Comparison of ENCODE assay signal across 8 cellular contexts in genomic region chr2:74439373-74440004, GRCh38. TPM values are rescaled to one million over a fixed set of nuclear protein-coding genes. Genes with fewer than 3 reads are reported as not detected.
DNase-seq lines count a peak whose midpoint lies in the region; ATAC-seq, FAIRE-seq and TF ChIP-seq lines count a peak whose summit lies in the region.

No MANE protein-coding gene starts in this region.

- H3K9me3 ChIP-seq in skeletal muscle satellite cell (replicated peaks; ENCODE audit: low read length): no peaks in the 10 kb centered on the region

- ATAC-seq in HG02938 (IDR thresholded peaks at IDR 0.05; ENCODE audit: unreplicated experiment) (no peak), HG02678 (IDR thresholded peaks at IDR 0.05; ENCODE audit: unreplicated experiment) (no peak)

- H3K27me3 ChIP-seq in skeletal muscle satellite cell (ENCODE audit: control insufficient read depth, insufficient read depth, low read length): peaks cover 11% of the 10 kb centered on the region

- H3K4me3 ChIP-seq in iPS-11a (ENCODE audit: low read depth, low read length): peak overlapping the region; percentile 78
- H3K4me3 ChIP-seq in skeletal muscle satellite cell (ENCODE audit: low read length): peak overlapping the region; percentile 74

- peak overlapping the region; percentile 84 for H3K9ac ChIP-seq in skeletal muscle satellite cell (ENCODE audit: low read depth, low read length)

- no peaks in the 10 kb centered on the region for H3K9me3 Mint-ChIP-seq in activated T-helper 1 cell treated with anti-CD3 and anti-CD28 coated beads, Interleukin-12 subunit alpha, Interleukin-12 subunit beta, Interleukin-2, Interleukin-4 antibody, amounts not matched to agents 30 ng/mL and 10 ng/mL and 1 ng/mL, durations not matched to agents 14 hours and 24 hours and 36 hours

- DNase-seq in GM12891 (ENCODE audit: insufficient read length, low spot score) (no peak), AG08396 (ENCODE audit: low spot score) (no peak), NCI-H2081 (lab: John Stamatoyannopoulos, UW) (no peak)
- DNase-seq in activated T-helper 1 cell treated with anti-CD3 and anti-CD28 coated beads, Interleukin-12 subunit alpha, Interleukin-12 subunit beta, Interleukin-2, Interleukin-4 antibody, amounts not matched to agents 30 ng/mL and 10 ng/mL and 1 ng/mL, durations not matched to agents 14 hours and 24 hours and 36 hours (ENCODE audit: low spot score): no peak

- H3K4me1 Mint-ChIP-seq in activated T-helper 1 cell treated with anti-CD3 and anti-CD28 coated beads, Interleukin-12 subunit alpha, Interleukin-12 subunit beta, Interleukin-2, Interleukin-4 antibody, amounts not matched to agents 30 ng/mL and 10 ng/mL and 1 ng/mL, durations not matched to agents 14 hours and 24 hours and 36 hours (ENCODE audit: low read depth): peaks cover 18% of the 10 kb centered on the region

- H3K27ac Mint-ChIP-seq in activated T-helper 1 cell treated with anti-CD3 and anti-CD28 coated beads, Interleukin-12 subunit alpha, Interleukin-12 subunit beta, Interleukin-2, Interleukin-4 antibody, amounts not matched to agents 30 ng/mL and 10 ng/mL and 1 ng/mL, durations not matched to agents 14 hours and 24 hours and 36 hours: no peak overlapping the region

- peak overlapping the region; percentile 27 for H3K4me3 Mint-ChIP-seq in activated T-helper 1 cell treated with anti-CD3 and anti-CD28 coated beads, Interleukin-12 subunit alpha, Interleukin-12 subunit beta, Interleukin-2, Interleukin-4 antibody, amounts not matched to agents 30 ng/mL and 10 ng/mL and 1 ng/mL, durations not matched to agents 14 hours and 24 hours and 36 hours

- peaks cover 60% of the 10 kb centered on the region for H3K4me1 ChIP-seq in skeletal muscle satellite cell (ENCODE audit: control insufficient read depth, insufficient read depth, low read length)

- intact Hi-C loops in activated T-helper 1 cell treated with anti-CD3 and anti-CD28 coated beads, Interleukin-12 subunit alpha, Interleukin-12 subunit beta, Interleukin-2, Interleukin-4 antibody, amounts not matched to agents 30 ng/mL and 10 ng/mL and 1 ng/mL, durations not matched to agents 14 hours and 24 hours and 36 hours (cut with micrococcal nuclease): loop anchor here (1.0 to 2.0 kb wide), 2 partner anchors 15 to 18 kb away; partner anchors contain the start of genes C2orf81, INO80B and WDR54

- H3K36me3 Mint-ChIP-seq in activated T-helper 1 cell treated with anti-CD3 and anti-CD28 coated beads, Interleukin-12 subunit alpha, Interleukin-12 subunit beta, Interleukin-2, Interleukin-4 antibody, amounts not matched to agents 30 ng/mL and 10 ng/mL and 1 ng/mL, durations not matched to agents 14 hours and 24 hours and 36 hours (ENCODE audit: low read depth): no peaks in the 10 kb centered on the region

- no peak for TF ChIP-seq POLR2A in GM12891 (IDR thresholded peaks at IDR 0.05; ENCODE audit: low read depth, low read length)

- peak overlapping the region; percentile 97 for H3K4me2 ChIP-seq in skeletal muscle satellite cell (ENCODE audit: low read length)

- H3K36me3 ChIP-seq in skeletal muscle satellite cell (ENCODE audit: insufficient read depth, low read length): no peaks in the 10 kb centered on the region

- peak; percentile 66 for FAIRE-seq in GM12891 (lab: Jason Lieb, UNC)

- peaks cover 29% of the 10 kb centered on the region for H3K27me3 Mint-ChIP-seq in activated T-helper 1 cell treated with anti-CD3 and anti-CD28 coated beads, Interleukin-12 subunit alpha, Interleukin-12 subunit beta, Interleukin-2, Interleukin-4 antibody, amounts not matched to agents 30 ng/mL and 10 ng/mL and 1 ng/mL, durations not matched to agents 14 hours and 24 hours and 36 hours (ENCODE audit: insufficient read depth)

TF ChIP-seq in GM12891, 5 proteins besides CTCF, POLR2A, EP300 and RAD21:
- no peak for TF ChIP-seq SPI1 (IDR thresholded peaks at IDR 0.05; ENCODE audit: low read depth, low read length)

RNA-seq across cellular contexts. Expression of gene RTKN, which starts 2.2 kb away (rescaled TPM):
- polyA plus RNA-seq in GM12891 (2012; ENCODE audit: low read depth, missing spikeins): 7.9 TPM
- 4.0 and 4.2 TPM in 2 replicates for total RNA-seq in activated T-helper 1 cell treated with anti-CD3 and anti-CD28 coated beads, Interleukin-12 subunit alpha, Interleukin-12 subunit beta, Interleukin-2, Interleukin-4 antibody, amounts not matched to agents 30 ng/mL and 10 ng/mL and 1 ng/mL, durations not matched to agents 14 hours and 24 hours and 36 hours
- total RNA-seq in skeletal muscle satellite cell (2012; rRNA removed): 6.8 and 7.6 TPM in 2 replicates

RNA-seq across cellular contexts. Expression of gene INO80B, which starts 15.4 kb away (rescaled TPM):
- polyA plus RNA-seq in GM12891 (2012; ENCODE audit: low read depth, missing spikeins): 23.3 TPM
- 67.8 and 70.0 TPM in 2 replicates for total RNA-seq in activated T-helper 1 cell treated with anti-CD3 and anti-CD28 coated beads, Interleukin-12 subunit alpha, Interleukin-12 subunit beta, Interleukin-2, Interleukin-4 antibody, amounts not matched to agents 30 ng/mL and 10 ng/mL and 1 ng/mL, durations not matched to agents 14 hours and 24 hours and 36 hours
- 8.1 and 13.8 TPM in 2 replicates for total RNA-seq in skeletal muscle satellite cell (2012; rRNA removed)

RNA-seq across cellular contexts. Expression of gene WDR54, which starts 18.0 kb away (rescaled TPM):
- 85.4 TPM for polyA plus RNA-seq in GM12891 (2012; ENCODE audit: low read depth, missing spikeins)
- total RNA-seq in activated T-helper 1 cell treated with anti-CD3 and anti-CD28 coated beads, Interleukin-12 subunit alpha, Interleukin-12 subunit beta, Interleukin-2, Interleukin-4 antibody, amounts not matched to agents 30 ng/mL and 10 ng/mL and 1 ng/mL, durations not matched to agents 14 hours and 24 hours and 36 hours: 56.4 and 58.6 TPM in 2 replicates
- 55.8 and 62.0 TPM in 2 replicates for total RNA-seq in skeletal muscle satellite cell (2012; rRNA removed)

RNA-seq across cellular contexts. Expression of gene C2orf81, which starts 18.1 kb away (rescaled TPM):
- polyA plus RNA-seq in GM12891 (2012; ENCODE audit: low read depth, missing spikeins): 6.7 TPM
- total RNA-seq in activated T-helper 1 cell treated with anti-CD3 and anti-CD28 coated beads, Interleukin-12 subunit alpha, Interleukin-12 subunit beta, Interleukin-2, Interleukin-4 antibody, amounts not matched to agents 30 ng/mL and 10 ng/mL and 1 ng/mL, durations not matched to agents 14 hours and 24 hours and 36 hours: 1.9 and 2.4 TPM in 2 replicates
- total RNA-seq in skeletal muscle satellite cell (2012; rRNA removed): 1.3 TPM in 2 replicates

RNA-seq across cellular contexts. Expression of gene WBP1, which starts 18.7 kb away (rescaled TPM):
- 66.8 TPM for polyA plus RNA-seq in GM12891 (2012; ENCODE audit: low read depth, missing spikeins)
- 32.6 and 35.3 TPM in 2 replicates for total RNA-seq in activated T-helper 1 cell treated with anti-CD3 and anti-CD28 coated beads, Interleukin-12 subunit alpha, Interleukin-12 subunit beta, Interleukin-2, Interleukin-4 antibody, amounts not matched to agents 30 ng/mL and 10 ng/mL and 1 ng/mL, durations not matched to agents 14 hours and 24 hours and 36 hours
- 17.0 and 18.6 TPM in 2 replicates for total RNA-seq in skeletal muscle satellite cell (2012; rRNA removed)
